1 cellular context compared by ENCODE assay signal in the genomic region with DNA sequence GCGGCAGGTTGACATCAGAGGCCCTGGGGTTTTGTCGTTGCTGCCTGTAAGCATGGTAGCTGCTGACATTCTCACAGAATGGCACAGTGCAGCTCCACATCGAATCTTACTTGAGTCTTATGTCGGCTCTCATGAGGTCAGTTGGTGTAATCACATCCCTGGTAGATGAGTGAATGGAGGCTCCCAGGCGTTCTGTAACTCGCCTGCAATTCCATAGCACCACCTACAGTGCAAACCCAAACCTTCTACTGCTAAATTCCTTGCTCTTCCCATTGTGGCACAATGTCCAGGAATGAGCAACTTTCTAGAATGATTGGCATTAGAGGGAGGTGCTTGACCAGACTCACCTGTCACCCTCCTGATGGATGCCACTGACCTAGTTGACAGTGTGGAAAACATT.
TF ChIP-seq lines count a peak whose summit lies in the region.

No MANE protein-coding gene starts in this region.

TF ChIP-seq in HCT116, 20 proteins besides CTCF, POLR2A, EP300 and RAD21 (continued from another document):
- TF ChIP-seq, protein P1, sequence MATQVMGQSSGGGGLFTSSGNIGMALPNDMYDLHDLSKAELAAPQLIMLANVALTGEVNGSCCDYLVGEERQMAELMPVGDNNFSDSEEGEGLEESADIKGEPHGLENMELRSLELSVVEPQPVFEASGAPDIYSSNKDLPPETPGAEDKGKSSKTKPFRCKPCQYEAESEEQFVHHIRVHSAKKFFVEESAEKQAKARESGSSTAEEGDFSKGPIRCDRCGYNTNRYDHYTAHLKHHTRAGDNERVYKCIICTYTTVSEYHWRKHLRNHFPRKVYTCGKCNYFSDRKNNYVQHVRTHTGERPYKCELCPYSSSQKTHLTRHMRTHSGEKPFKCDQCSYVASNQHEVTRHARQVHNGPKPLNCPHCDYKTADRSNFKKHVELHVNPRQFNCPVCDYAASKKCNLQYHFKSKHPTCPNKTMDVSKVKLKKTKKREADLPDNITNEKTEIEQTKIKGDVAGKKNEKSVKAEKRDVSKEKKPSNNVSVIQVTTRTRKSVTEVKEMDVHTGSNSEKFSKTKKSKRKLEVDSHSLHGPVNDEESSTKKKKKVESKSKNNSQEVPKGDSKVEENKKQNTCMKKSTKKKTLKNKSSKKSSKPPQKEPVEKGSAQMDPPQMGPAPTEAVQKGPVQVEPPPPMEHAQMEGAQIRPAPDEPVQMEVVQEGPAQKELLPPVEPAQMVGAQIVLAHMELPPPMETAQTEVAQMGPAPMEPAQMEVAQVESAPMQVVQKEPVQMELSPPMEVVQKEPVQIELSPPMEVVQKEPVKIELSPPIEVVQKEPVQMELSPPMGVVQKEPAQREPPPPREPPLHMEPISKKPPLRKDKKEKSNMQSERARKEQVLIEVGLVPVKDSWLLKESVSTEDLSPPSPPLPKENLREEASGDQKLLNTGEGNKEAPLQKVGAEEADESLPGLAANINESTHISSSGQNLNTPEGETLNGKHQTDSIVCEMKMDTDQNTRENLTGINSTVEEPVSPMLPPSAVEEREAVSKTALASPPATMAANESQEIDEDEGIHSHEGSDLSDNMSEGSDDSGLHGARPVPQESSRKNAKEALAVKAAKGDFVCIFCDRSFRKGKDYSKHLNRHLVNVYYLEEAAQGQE (IDR thresholded peaks at IDR 0.05; ENCODE audit: low read depth) = no peak
- no peak for TF ChIP-seq JUND (IDR thresholded peaks at IDR 0.05)
- no peak for TF ChIP-seq EGR1 (IDR thresholded peaks at IDR 0.05; ENCODE audit: low read depth)
- no peak for TF ChIP-seq ELF1 (IDR thresholded peaks at IDR 0.05; ENCODE audit: borderline replicate concordance, low read depth)
- TF ChIP-seq EZH2 (IDR thresholded peaks at IDR 0.05) = no peak
- no peak for TF ChIP-seq SP1 (IDR thresholded peaks at IDR 0.05; ENCODE audit: low read depth)
- TF ChIP-seq, protein P2, sequence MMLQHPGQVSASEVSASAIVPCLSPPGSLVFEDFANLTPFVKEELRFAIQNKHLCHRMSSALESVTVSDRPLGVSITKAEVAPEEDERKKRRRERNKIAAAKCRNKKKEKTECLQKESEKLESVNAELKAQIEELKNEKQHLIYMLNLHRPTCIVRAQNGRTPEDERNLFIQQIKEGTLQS (IDR thresholded peaks at IDR 0.05) = no peak
- TF ChIP-seq ZNF274 (IDR thresholded peaks at IDR 0.05; ENCODE audit: low read depth, low read length) = no peak
- no peak for TF ChIP-seq CBX3 (IDR thresholded peaks at IDR 0.05; ENCODE audit: low read depth)
TF ChIP-seq in HCT116: peak in this region for 0.
